In genomic region chr2:54490863-54491262, GRCh38 we compare ENCODE assay signal across 19 cellular contexts.
"Had no signal": no experiment of that assay in that cellular context is flagged by ENCODE, and none has a peak within 500 bp of the region (broad histone marks: within the 10 kb centered on the region; RNA-seq: fewer than 3 reads in every experiment).

No MANE protein-coding gene starts in this region.

- H3K4me1 Mint-ChIP-seq: activated CD4-positive, alpha-beta memory T cell treated with anti-CD3 and anti-CD28 coated beads, Interleukin-2, amount 10 ng/mL, durations not matched to agents 7 days and 5 days; activated CD4-positive, alpha-beta T cell treated with anti-CD3 and anti-CD28 coated beads, Interleukin-2, amount 10 ng/mL, durations not matched to agents 24 days and 14 days; activated naive CD4-positive, alpha-beta T cell treated with anti-CD3 and anti-CD28 coated beads, Interleukin-2, amount 10 ng/mL, durations not matched to agents 7 days and 5 days had no signal

- ATAC-seq: activated CD4-positive, CD25-positive, alpha-beta regulatory T cell treated with anti-CD3 and anti-CD28 coated beads, Interleukin-2, amount 50 U/mL, for 24 hours; activated T-cell treated with anti-CD3 and anti-CD28 coated beads, Interleukin-2, amount 50 U/mL, for 72 hours; foreskin keratinocyte; natural killer cell treated with Interleukin-12 subunit alpha and Interleukin-12 subunit beta and Interleukin-15 and Interleukin-18, amount 100 ng/mL, for 72 hours; upper lobe of right lung had no signal

- H3K27me3 Mint-ChIP-seq: dendritic cell treated with granulocyte-macrophage colony-stimulating factor and Interleukin-4, amounts not matched to agents 40 ng/mL and 50 ng/mL, for 4 days had no signal

- H3K4me3 ChIP-seq: upper lobe of right lung had no signal

- H3K4me1 ChIP-seq: foreskin keratinocyte had no signal

- H3K27me3 ChIP-seq: foreskin keratinocyte, upper lobe of right lung had no signal

- H3K27ac Mint-ChIP-seq: activated CD4-positive, alpha-beta memory T cell treated with anti-CD3 and anti-CD28 coated beads, Interleukin-2, amount 10 ng/mL, durations not matched to agents 7 days and 5 days; activated CD4-positive, alpha-beta T cell treated with anti-CD3 and anti-CD28 coated beads, Interleukin-2, amount 10 ng/mL, durations not matched to agents 24 days and 14 days; activated naive CD4-positive, alpha-beta T cell treated with anti-CD3 and anti-CD28 coated beads, Interleukin-2, amount 10 ng/mL, durations not matched to agents 7 days and 5 days; activated T-cell treated with anti-CD3 and anti-CD28 coated beads, Interleukin-2, amount 50 U/mL, for 72 hours; dendritic cell treated with granulocyte-macrophage colony-stimulating factor and Interleukin-4, amounts not matched to agents 40 ng/mL and 50 ng/mL, for 4 days; natural killer cell treated with Interleukin-12 subunit alpha and Interleukin-12 subunit beta and Interleukin-15 and Interleukin-18, amount 100 ng/mL, for 72 hours had no signal

- H3K4me3 Mint-ChIP-seq: activated CD4-positive, alpha-beta memory T cell treated with anti-CD3 and anti-CD28 coated beads, Interleukin-2, amount 10 ng/mL, durations not matched to agents 7 days and 5 days; activated CD4-positive, alpha-beta T cell treated with anti-CD3 and anti-CD28 coated beads, Interleukin-2, amount 10 ng/mL, durations not matched to agents 24 days and 14 days; activated naive CD4-positive, alpha-beta T cell treated with anti-CD3 and anti-CD28 coated beads, Interleukin-2, amount 10 ng/mL, durations not matched to agents 7 days and 5 days; activated T-cell treated with anti-CD3 and anti-CD28 coated beads, Interleukin-2, amount 50 U/mL, for 72 hours; dendritic cell treated with granulocyte-macrophage colony-stimulating factor and Interleukin-4, amounts not matched to agents 40 ng/mL and 50 ng/mL, for 4 days; natural killer cell treated with Interleukin-12 subunit alpha and Interleukin-12 subunit beta and Interleukin-15 and Interleukin-18, amount 100 ng/mL, for 72 hours had no signal

- H3K36me3 Mint-ChIP-seq: activated naive CD4-positive, alpha-beta T cell treated with anti-CD3 and anti-CD28 coated beads, Interleukin-2, amount 10 ng/mL, durations not matched to agents 7 days and 5 days; natural killer cell treated with Interleukin-12 subunit alpha and Interleukin-12 subunit beta and Interleukin-15 and Interleukin-18, amount 100 ng/mL, for 72 hours had no signal

- H3K27ac ChIP-seq: foreskin keratinocyte, upper lobe of right lung had no signal

- H3K9me3 ChIP-seq: upper lobe of right lung had no signal

- DNase-seq: activated CD4-positive, alpha-beta memory T cell treated with anti-CD3 and anti-CD28 coated beads, Interleukin-2, amount 10 ng/mL, durations not matched to agents 7 days and 5 days; activated CD4-positive, alpha-beta T cell treated with anti-CD3 and anti-CD28 coated beads, Interleukin-2, amount 10 ng/mL, durations not matched to agents 24 days and 14 days; activated effector memory CD4-positive, alpha-beta T cell treated with anti-CD3 and anti-CD28 coated beads, Interleukin-2, amount 50 U/mL, for 16 hours; activated naive CD4-positive, alpha-beta T cell treated with anti-CD3 and anti-CD28 coated beads, Interleukin-2, amount 10 ng/mL, durations not matched to agents 7 days and 5 days; activated T-cell treated with anti-CD3 and anti-CD28 coated beads, Interleukin-2, amount 50 U/mL, for 72 hours; caudate nucleus; effector CD4-positive, alpha-beta T cell; erythroblast; foreskin keratinocyte; hippocampal formation; kidney glomerular epithelial cell; nucleus accumbens; stimulated activated CD4-positive, alpha-beta T cell treated with anti-CD3 and anti-CD28 coated beads, Interleukin-2, amount 100 ng/mL, for 48 hours; stimulated activated CD8-positive, alpha-beta memory T cell treated with anti-CD3 and anti-CD28 coated beads, Interleukin-4, amount 100 ng/mL, for 48 hours; stimulated activated naive CD4-positive, alpha-beta T cell; upper lobe of right lung had no signal

- H3K9me3 Mint-ChIP-seq: activated CD4-positive, alpha-beta memory T cell treated with anti-CD3 and anti-CD28 coated beads, Interleukin-2, amount 10 ng/mL, durations not matched to agents 7 days and 5 days; activated CD4-positive, alpha-beta T cell treated with anti-CD3 and anti-CD28 coated beads, Interleukin-2, amount 10 ng/mL, durations not matched to agents 24 days and 14 days; activated naive CD4-positive, alpha-beta T cell treated with anti-CD3 and anti-CD28 coated beads, Interleukin-2, amount 10 ng/mL, durations not matched to agents 7 days and 5 days; activated T-cell treated with anti-CD3 and anti-CD28 coated beads, Interleukin-2, amount 50 U/mL, for 72 hours; dendritic cell treated with granulocyte-macrophage colony-stimulating factor and Interleukin-4, amounts not matched to agents 40 ng/mL and 50 ng/mL, for 4 days; natural killer cell treated with Interleukin-12 subunit alpha and Interleukin-12 subunit beta and Interleukin-15 and Interleukin-18, amount 100 ng/mL, for 72 hours had no signal
